ENCODE assay signal across 8 cellular contexts in genomic region chr15:92808611-92809063, GRCh38.
DNase-seq lines count a peak whose midpoint lies in the region; ATAC-seq, FAIRE-seq and TF ChIP-seq lines count a peak whose summit lies in the region.

No MANE protein-coding gene starts in this region.

- H3K27ac ChIP-seq in A549: peak overlapping the region; percentile 95 to 97

- DNase-seq in A549 (ENCODE audit: low read depth in 1 of 2, low spot score in 1 of 2) (peak in 1 of 2 experiments; percentile 83), GM12892 (ENCODE audit: insufficient read length) (peak; percentile 56), RKO (ENCODE audit: low spot score) (peak; percentile 60), myocyte (ENCODE audit: low read depth) (peak; percentile 66)
- no peak for DNase-seq in activated effector memory CD4-positive, alpha-beta T cell treated with anti-CD3 and anti-CD28 coated beads, Interleukin-2, amount 50 U/mL, for 16 hours

- peak overlapping the region; percentile 82 for H3K4me2 ChIP-seq in A549

- no peak for FAIRE-seq in A549 (lab: Jason Lieb, UNC)
- no peak for FAIRE-seq in GM12892 (lab: Jason Lieb, UNC)

- CTCF ChIA-PET in A549 (lab: Yijun Ruan, JAX): interaction anchor here (0.6 to 10.8 kb wide), 32 partner anchors 8 to 220 kb away, joined by 3 to 168 read pairs (median 8); partner anchors contain the start of gene CHD2

- TF ChIP-seq CTCF in A549 (IDR thresholded peaks at IDR 0.05): no peak

- H3K4me3 ChIP-seq in A549: peak overlapping the region; percentile 41
- no peak overlapping the region for H3K4me3 ChIP-seq in endocrine pancreas (ENCODE audit: control insufficient read depth, insufficient read depth, low read length)

- no peak for TF ChIP-seq EP300 in A549 (IDR thresholded peaks at IDR 0.05)

- H3K27me3 ChIP-seq in endocrine pancreas (ENCODE audit: control insufficient read depth, insufficient read depth, low read length): no peaks in the 10 kb centered on the region

- POLR2A ChIA-PET in A549 (lab: Yijun Ruan, JAX): interaction anchor here (0.6 to 7.3 kb wide), 20 partner anchors 9 to 711 kb away, joined by 3 to 359 read pairs (median 8); partner anchors contain the start of gene CHD2

- no peaks in the 10 kb centered on the region for H3K36me3 ChIP-seq in endocrine pancreas (ENCODE audit: control insufficient read depth, insufficient read depth, low read length)

- no peak for TF ChIP-seq RAD21 in A549 (conservative IDR thresholded peaks at IDR 0.05 in 1 of 2, IDR thresholded peaks at IDR 0.05 in 1 of 2)

- peak; percentile 57 for TF ChIP-seq POLR2A in A549 (IDR thresholded peaks at IDR 0.05; ENCODE audit: low read length)
- no peak for TF ChIP-seq POLR2A in GM12892 (IDR thresholded peaks at IDR 0.05; ENCODE audit: low read depth, low read length)

- peaks cover 37% of the 10 kb centered on the region for H3K4me1 ChIP-seq in A549
- H3K4me1 ChIP-seq in endocrine pancreas (ENCODE audit: control insufficient read depth, insufficient read depth, low read length): peaks cover 8% of the 10 kb centered on the region

- no peaks in the 10 kb centered on the region for H3K9me3 ChIP-seq in A549
- no peaks in the 10 kb centered on the region for H3K9me3 ChIP-seq in endocrine pancreas (ENCODE audit: control insufficient read depth, low read length)

- ATAC-seq in A549: peak; percentile 10 to 15; a peak in 5 of 6 replicates
- ATAC-seq in HG03045 (IDR thresholded peaks at IDR 0.05; ENCODE audit: unreplicated experiment): peak; percentile 5
- no peak for ATAC-seq in HG02970 (IDR thresholded peaks at IDR 0.05; ENCODE audit: low FRiP score, unreplicated experiment)

- 1% methylated on average over 30 of the region's 30 CpGs for WGBS in A549 (ENCODE audit: missing lambda C conversion rate)

- H3K9ac ChIP-seq in endocrine pancreas (ENCODE audit: control insufficient read depth, insufficient read depth, low read length): peak overlapping the region; percentile 25

TF ChIP-seq in A549, 52 proteins besides CTCF, POLR2A, EP300 and RAD21:
- TF ChIP-seq CBX8 (IDR thresholded peaks at IDR 0.05): no peak
- TF ChIP-seq, protein P1, sequence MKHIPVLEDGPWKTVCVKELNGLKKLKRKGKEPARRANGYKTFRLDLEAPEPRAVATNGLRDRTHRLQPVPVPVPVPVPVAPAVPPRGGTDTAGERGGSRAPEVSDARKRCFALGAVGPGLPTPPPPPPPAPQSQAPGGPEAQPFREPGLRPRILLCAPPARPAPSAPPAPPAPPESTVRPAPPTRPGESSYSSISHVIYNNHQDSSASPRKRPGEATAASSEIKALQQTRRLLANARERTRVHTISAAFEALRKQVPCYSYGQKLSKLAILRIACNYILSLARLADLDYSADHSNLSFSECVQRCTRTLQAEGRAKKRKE (CRISPR knock-in tag; IDR thresholded peaks at IDR 0.05; ENCODE audit: low read depth): 0 out of 2 replicates have a peak, but pooled peaks have one; percentile 38
- no peak for TF ChIP-seq HOXB5 (CRISPR knock-in tag; IDR thresholded peaks at IDR 0.05)
- TF ChIP-seq FOSL2 (IDR thresholded peaks at IDR 0.05): 0 out of 2 replicates have a peak, but pooled peaks have one; percentile 21
- no peak for TF ChIP-seq FOSL2 (CRISPR knock-in tag; IDR thresholded peaks at IDR 0.05)
- TF ChIP-seq, protein P2, sequence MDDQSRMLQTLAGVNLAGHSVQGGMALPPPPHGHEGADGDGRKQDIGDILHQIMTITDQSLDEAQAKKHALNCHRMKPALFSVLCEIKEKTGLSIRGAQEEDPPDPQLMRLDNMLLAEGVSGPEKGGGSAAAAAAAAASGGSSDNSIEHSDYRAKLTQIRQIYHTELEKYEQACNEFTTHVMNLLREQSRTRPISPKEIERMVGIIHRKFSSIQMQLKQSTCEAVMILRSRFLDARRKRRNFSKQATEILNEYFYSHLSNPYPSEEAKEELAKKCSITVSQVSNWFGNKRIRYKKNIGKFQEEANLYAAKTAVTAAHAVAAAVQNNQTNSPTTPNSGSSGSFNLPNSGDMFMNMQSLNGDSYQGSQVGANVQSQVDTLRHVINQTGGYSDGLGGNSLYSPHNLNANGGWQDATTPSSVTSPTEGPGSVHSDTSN (IDR thresholded peaks at IDR 0.05): 0 out of 2 replicates have a peak, but pooled peaks have one; percentile 4
- peak; percentile 77 for TF ChIP-seq RARB (CRISPR knock-in tag; IDR thresholded peaks at IDR 0.05)
- TF ChIP-seq ELK1 (IDR thresholded peaks at IDR 0.05; ENCODE audit: low read depth, low read length): no peak
- TF ChIP-seq HEYL (CRISPR knock-in tag; IDR thresholded peaks at IDR 0.05): 0 out of 2 replicates have a peak, but pooled peaks have one; percentile 72
- TF ChIP-seq ZNF302 (CRISPR knock-in tag; IDR thresholded peaks at IDR 0.05): peak; percentile 67; the same call in 1 of the 2 replicates
- 0 out of 2 replicates have a peak, but pooled peaks have one; percentile 46 for TF ChIP-seq TFCP2L1 (CRISPR knock-in tag; IDR thresholded peaks at IDR 0.05)
